ENCODE assay signal across 8 cellular contexts in genomic region chr12:39618701-39619100, GRCh38. TPM values are rescaled to one million over a fixed set of nuclear protein-coding genes. Genes with fewer than 3 reads are reported as not detected.
DNase-seq lines count a peak whose midpoint lies in the region; ATAC-seq, FAIRE-seq and TF ChIP-seq lines count a peak whose summit lies in the region.

No MANE protein-coding gene starts in this region.

- H3K27me3 ChIP-seq in K562 (ENCODE audit: control insufficient read depth in 2 of 2, insufficient read depth in 2 of 2, low read length in 2 of 2) = no peaks in the 10 kb centered on the region
- H3K27me3 ChIP-seq in muscle layer of colon (ENCODE audit: control insufficient read depth in 1 of 2, insufficient read depth in 2 of 2, low read length in 2 of 2) = no peaks in the 10 kb centered on the region
- no peaks in the 10 kb centered on the region for H3K27me3 ChIP-seq in vagina

- no peak for TF ChIP-seq EP300 in K562 (IDR thresholded peaks at IDR 0.05; ENCODE audit: low read length)

- in situ Hi-C loops in K562 (cut with MboI) = no loop called here

- H3K9ac ChIP-seq in K562 (ENCODE audit: insufficient read depth in 1 of 2, low read depth in 2 of 2, low read length in 2 of 2) = no peak overlapping the region
- no peak overlapping the region for H3K9ac ChIP-seq in muscle layer of colon (ENCODE audit: low read length)

- no peaks in the 10 kb centered on the region for H3K9me1 ChIP-seq in K562 (ENCODE audit: control insufficient read depth, insufficient read depth, low read length)

- H3K4me2 ChIP-seq in K562 (ENCODE audit: insufficient read depth, low read length) = peak overlapping the region; percentile 79; the same call in 1 of the 2 replicates

- TF ChIP-seq POLR2A in K562 (conservative IDR thresholded peaks at IDR 0.05) (no peak), vagina (IDR thresholded peaks at IDR 0.05) (no peak)

- no peaks in the 10 kb centered on the region for H3K36me3 ChIP-seq in K562 (ENCODE audit: control insufficient read depth, insufficient read depth, low read length)
- H3K36me3 ChIP-seq in muscle layer of colon (ENCODE audit: insufficient read depth, low read length) = no peaks in the 10 kb centered on the region
- no peaks in the 10 kb centered on the region for H3K36me3 ChIP-seq in vagina

- no peak for DNase-seq in Right ventricle myocardium superior
- DNase-seq in left cardiac atrium = no peak
- no peak for DNase-seq in K562 (ENCODE audit: extremely low read depth in 1 of 4, low spot score in 3 of 4)
- DNase-seq in vagina (ENCODE audit: extremely low spot score in 2 of 2) = no peak
- no peak for DNase-seq in foreskin fibroblast
- no peak for DNase-seq in NCI-H1105 (lab: John Stamatoyannopoulos, UW)
- no peak for DNase-seq in activated CD4-positive, CD25-positive, alpha-beta regulatory T cell treated with anti-CD3 and anti-CD28 coated beads, Interleukin-2, amount 50 U/mL, for 72 hours

- H3K4me1 ChIP-seq in K562 (replicated peaks in 1 of 2; ENCODE audit: control insufficient read depth in 2 of 2, insufficient read depth in 2 of 2, low read length in 2 of 2) = peaks cover 4 to 5% of the 10 kb centered on the region in 2 experiments; a peak in 3 of 5 replicates
- H3K4me1 ChIP-seq in muscle layer of colon (ENCODE audit: insufficient read depth, low read length) = peaks cover 5% of the 10 kb centered on the region
- peaks cover 12% of the 10 kb centered on the region for H3K4me1 ChIP-seq in vagina

- FAIRE-seq in K562 (lab: Jason Lieb, UNC) = no peak

- CTCF ChIA-PET in K562 (lab: Yijun Ruan, JAX; ENCODE audit: low intra/inter-chr PET ratio) = no interaction called here

- intact Hi-C loops in Right ventricle myocardium superior (cut with DNase I) = no loop called here
- intact Hi-C loops in left cardiac atrium (cut with DNase I) = no loop called here
- intact Hi-C loops in K562 (cut with micrococcal nuclease) = no loop called here
- intact Hi-C loops in vagina (cut with DNase I) = no loop called here

- peak overlapping the region; percentile 81 for H2AFZ ChIP-seq in K562 (ENCODE audit: low read depth, low read length)

- TF ChIP-seq CTCF in K562 (IDR thresholded peaks at IDR 0.05 in 2 of 3, conservative IDR thresholded peaks at IDR 0.05 in 1 of 3; ENCODE audit: insufficient read depth in 2 of 3, low read depth in 1 of 3, low read length in 3 of 3) (no peak), vagina (IDR thresholded peaks at IDR 0.05) (no peak), foreskin fibroblast (IDR thresholded peaks at IDR 0.05; ENCODE audit: low read depth, low read length) (no peak)

- BruUV-seq in K562 (replicated peaks; lab: Mats Ljungman, UMichigan) = no TSS peak

- H3K4me3 ChIP-seq in K562 = no peak overlapping the region
- peak overlapping the region in 1 of 2 donors; percentile 92 for H3K4me3 ChIP-seq in muscle layer of colon (ENCODE audit: low read depth in 1 of 2, low read length in 2 of 2)
- peak overlapping the region; percentile 45 to 55 for H3K4me3 ChIP-seq in vagina
- H3K4me3 ChIP-seq in foreskin fibroblast (ENCODE audit: low read depth in 1 of 2, low read length in 2 of 2) = no peak overlapping the region

- H3K9me3 ChIP-seq in K562 (replicated peaks; ENCODE audit: control insufficient read depth, insufficient read depth, low read depth, low read length) = no peaks in the 10 kb centered on the region
- H3K9me3 ChIP-seq in muscle layer of colon (ENCODE audit: low read length) = no peaks in the 10 kb centered on the region
- no peaks in the 10 kb centered on the region for H3K9me3 ChIP-seq in vagina

- H3K79me2 ChIP-seq in K562 (ENCODE audit: control insufficient read depth, insufficient read depth, low read length) = no peaks in the 10 kb centered on the region

- POLR2A ChIA-PET in K562 (lab: Yijun Ruan, JAX) = interaction anchor here (0.8 kb wide), 1 partner anchor 21 kb away, joined by 3 read pairs; no protein-coding TSS in a partner anchor

- H4K20me1 ChIP-seq in K562 (replicated peaks; ENCODE audit: control insufficient read depth, insufficient read depth, low read length) = no peaks in the 10 kb centered on the region

- ATAC-seq in Right ventricle myocardium superior (ENCODE audit: poor library complexity) (peak; percentile 10), left cardiac atrium (no peak), K562 (no peak)

- H3K27ac ChIP-seq in K562 (ENCODE audit: extremely low read depth, low read depth, low read length) (no peak overlapping the region), muscle layer of colon (ENCODE audit: low read depth, low read length) (peak overlapping the region; percentile 85), vagina (peak overlapping the region; percentile 88)

- WGBS in K562 (ENCODE audit: insufficient coverage, low coverage, missing lambda C conversion rate) = 36% methylated on average over 5 of the region's 5 CpGs

- TF ChIP-seq RAD21 in K562 (CRISPR knock-in tag; conservative IDR thresholded peaks at IDR 0.05 in 1 of 2, IDR thresholded peaks at IDR 0.05 in 1 of 2) = no peak

TF ChIP-seq in K562, 482 proteins besides CTCF, POLR2A, EP300 and RAD21:
- TF ChIP-seq ADNP (tag; IDR thresholded peaks at IDR 0.05) (no peak), RCOR1 (IDR thresholded peaks at IDR 0.05; ENCODE audit: borderline replicate concordance in 1 of 2, low read depth in 2 of 2, low read length in 2 of 2) (no peak), SMARCE1 (IDR thresholded peaks at IDR 0.05) (no peak), SMAD3 (CRISPR knock-in tag; conservative IDR thresholded peaks at IDR 0.05) (no peak), ATF2 (CRISPR knock-in tag; IDR thresholded peaks at IDR 0.05) (no peak), CHD1 (IDR thresholded peaks at IDR 0.05; ENCODE audit: low read length) (no peak), HDAC6 (IDR thresholded peaks at IDR 0.05; ENCODE audit: low read depth, low read length) (no peak), TEAD1 (CRISPR knock-in tag; IDR thresholded peaks at IDR 0.05) (no peak), NCOA1 (IDR thresholded peaks at IDR 0.05; ENCODE audit: low read depth) (no peak), YBX1 (IDR thresholded peaks at IDR 0.05) (no peak), ZBTB1 (CRISPR knock-in tag; IDR thresholded peaks at IDR 0.05; ENCODE audit: borderline replicate concordance, low read depth) (no peak), BCL6 (CRISPR knock-in tag; IDR thresholded peaks at IDR 0.05) (no peak), TBL1XR1 (IDR thresholded peaks at IDR 0.05; ENCODE audit: low read length in 2 of 2) (no peak), MTA3 (IDR thresholded peaks at IDR 0.05; ENCODE audit: borderline replicate concordance) (no peak)
- TF ChIP-seq, protein P1, sequence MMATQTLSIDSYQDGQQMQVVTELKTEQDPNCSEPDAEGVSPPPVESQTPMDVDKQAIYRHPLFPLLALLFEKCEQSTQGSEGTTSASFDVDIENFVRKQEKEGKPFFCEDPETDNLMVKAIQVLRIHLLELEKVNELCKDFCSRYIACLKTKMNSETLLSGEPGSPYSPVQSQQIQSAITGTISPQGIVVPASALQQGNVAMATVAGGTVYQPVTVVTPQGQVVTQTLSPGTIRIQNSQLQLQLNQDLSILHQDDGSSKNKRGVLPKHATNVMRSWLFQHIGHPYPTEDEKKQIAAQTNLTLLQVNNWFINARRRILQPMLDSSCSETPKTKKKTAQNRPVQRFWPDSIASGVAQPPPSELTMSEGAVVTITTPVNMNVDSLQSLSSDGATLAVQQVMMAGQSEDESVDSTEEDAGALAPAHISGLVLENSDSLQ (IDR thresholded peaks at IDR 0.05) = no peak
- TF ChIP-seq, protein P2, sequence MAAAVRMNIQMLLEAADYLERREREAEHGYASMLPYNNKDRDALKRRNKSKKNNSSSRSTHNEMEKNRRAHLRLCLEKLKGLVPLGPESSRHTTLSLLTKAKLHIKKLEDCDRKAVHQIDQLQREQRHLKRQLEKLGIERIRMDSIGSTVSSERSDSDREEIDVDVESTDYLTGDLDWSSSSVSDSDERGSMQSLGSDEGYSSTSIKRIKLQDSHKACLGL (CRISPR knock-in tag; IDR thresholded peaks at IDR 0.05; ENCODE audit: borderline replicate concordance, poor library complexity, severe bottlenecking) = no peak

RNA-seq across cellular contexts. Expression of gene ABCD2, which starts 0.9 kb away (rescaled TPM):
- total RNA-seq in Right ventricle myocardium superior (9.2 TPM), left cardiac atrium (10 to 100 TPM in 1 of 2 donors, 1 to 10 TPM in 1; 8.0 to 11.8 TPM), K562 (2014; rRNA removed) (0.04 TPM in 1 of 2 replicates, not detected in the other), K562 (2014; rRNA removed; fragmentation: Illumina TruSeq; extraction: Trizol) (0.03 and 0.04 TPM in 2 replicates), K562 (2015; rRNA removed; fragmentation: Illumina TruSeq; extraction: Trizol) (0.04 and 0.07 TPM in 2 replicates), K562 (2021) (0.04 TPM in 1 of 2 replicates, not detected in the other), vagina (1.5 TPM)
- not detected in 2 replicates for total RNA-seq in K562 (2011; cell fraction: chromatin; rRNA removed; ENCODE audit: low replicate concordance)
- not detected in 2 replicates for total RNA-seq in K562 (2011; cell fraction: nucleolus; rRNA removed)
- not detected in 2 replicates for total RNA-seq in K562 (2011; cell fraction: nucleoplasm; rRNA removed)
- polyA plus RNA-seq in K562 (2011; rRNA removed) (not detected in 2 replicates), K562 (2014; fragmentation: Illumina TruSeq; extraction: Trizol) (0.01 TPM in 1 of 2 replicates, not detected in the other), K562 (2014; fragmentation: Nextera tagmentation; extraction: Ambion mirVana) (under 1 TPM; 0.03 to 0.08 TPM), K562 (2014; rRNA removed) (not detected in 2 replicates)
- polyA plus RNA-seq in K562 (2011; cell fraction: cytosol; rRNA removed) = not detected in 2 replicates
- polyA plus RNA-seq in K562 (2011; cell fraction: nucleus; rRNA removed) = not detected in 2 replicates
- 0.05 and 0.15 TPM in 2 replicates for polyA plus RNA-seq in K562 (2012)
- 0.03 TPM in 1 of 2 replicates, not detected in the other for polyA minus RNA-seq in K562 (2011; rRNA and poly(A)+ RNA removed)
- polyA minus RNA-seq in K562 (2011; cell fraction: cytosol; rRNA and poly(A)+ RNA removed) = not detected in 2 replicates
- not detected in 2 replicates for polyA minus RNA-seq in K562 (2011; cell fraction: nucleus; rRNA and poly(A)+ RNA removed)

Comparison
In these comparisons a context has a peak if more than half of its experiments do, and no peak if none do; other contexts are left out.
1. H3K4me3 ChIP-seq: peak in vagina (2 of 2); none in K562 (single experiment) and foreskin fibroblast (0 of 2).